ENCODE assay signal across 10 cellular contexts in the genomic region with DNA sequence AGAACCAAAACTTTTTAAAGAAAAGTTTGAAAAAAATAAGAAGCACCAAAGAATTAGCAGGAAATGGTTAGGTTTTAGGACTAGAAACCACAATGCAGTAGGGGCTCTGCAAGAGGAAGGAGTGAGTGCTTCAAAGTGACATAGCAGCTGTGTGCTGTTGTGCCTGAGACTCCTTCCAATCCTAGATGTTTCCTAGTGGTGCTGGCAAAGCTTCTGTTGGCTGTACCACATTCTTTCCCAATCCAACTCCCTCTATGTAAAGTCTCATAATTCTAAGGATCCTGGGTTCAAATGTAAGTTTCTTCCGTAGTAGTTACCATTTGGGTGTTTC.
DNase-seq lines count a peak whose midpoint lies in the region; ATAC-seq and TF ChIP-seq lines count a peak whose summit lies in the region.
"Had no signal": no experiment of that assay in that cellular context is flagged by ENCODE, and none has a peak within 500 bp of the region (broad histone marks: within the 10 kb centered on the region; RNA-seq: fewer than 3 reads in every experiment).

No MANE protein-coding gene starts in this region.

- no peak for DNase-seq in activated T-cell treated with anti-CD3 and anti-CD28 coated beads, Interleukin-2, amount 50 U/mL, for 4 hours
- DNase-seq in activated T-cell treated with anti-CD3 and anti-CD28 coated beads for 4 hours, result no peak
- no peak for DNase-seq in natural killer cell
- no peak for DNase-seq in GM13977 (ENCODE audit: low spot score)
- DNase-seq in stimulated activated CD4-positive, alpha-beta T cell treated with anti-CD3 and anti-CD28 coated beads, Interleukin-2, amount 100 ng/mL, for 48 hours, result no peak
- no peak for DNase-seq in NCI-H82 treated with DMSO at 0.1 percent for 48 hours (lab: John Stamatoyannopoulos, UW; ENCODE audit: unreplicated experiment)
- DNase-seq: NCI-H1105, transverse colon had no signal

- H3K36me3 Mint-ChIP-seq in activated T-cell treated with anti-CD3 and anti-CD28 coated beads, Interleukin-2, amount 50 U/mL, for 4 hours (ENCODE audit: insufficient read depth), result peaks cover 14% of the 10 kb centered on the region
- H3K36me3 Mint-ChIP-seq in T-helper 1 cell treated with Interleukin-12 subunit alpha and Interleukin-12 subunit beta and Interleukin-4 antibody, amounts not matched to agents 30 μg/mL and 1 μg/mL, for 36 hours (ENCODE audit: low read depth), result peaks cover 13% of the 10 kb centered on the region
- no peaks in the 10 kb centered on the region for H3K36me3 Mint-ChIP-seq in natural killer cell

- H3K27me3 Mint-ChIP-seq in activated T-cell treated with anti-CD3 and anti-CD28 coated beads, Interleukin-2, amount 50 U/mL, for 4 hours (ENCODE audit: low read depth), result no peaks in the 10 kb centered on the region
- no peaks in the 10 kb centered on the region for H3K27me3 Mint-ChIP-seq in T-helper 1 cell treated with Interleukin-12 subunit alpha and Interleukin-12 subunit beta and Interleukin-4 antibody, amounts not matched to agents 30 μg/mL and 1 μg/mL, for 36 hours (ENCODE audit: low read depth)
- no peaks in the 10 kb centered on the region for H3K27me3 Mint-ChIP-seq in natural killer cell (ENCODE audit: low read depth in 2 of 2)

- TF ChIP-seq CTCF in natural killer cell (IDR thresholded peaks at IDR 0.05) (no peak), GM13977 (IDR thresholded peaks at IDR 0.05; ENCODE audit: extremely low read depth, insufficient read depth, missing control alignments) (no peak)

- intact Hi-C loops in natural killer cell (cut with micrococcal nuclease), result no loop called here

- ATAC-seq in activated T-cell treated with anti-CD3 and anti-CD28 coated beads, Interleukin-2, amount 50 U/mL, for 4 hours, result peak; percentile 64 to 77
- ATAC-seq in GM21423 (IDR thresholded peaks at IDR 0.05; ENCODE audit: unreplicated experiment), result peak; percentile 82
- ATAC-seq in natural killer cell, result peak; percentile 61 to 85 (median 74)

- peaks cover 44% of the 10 kb centered on the region for H3K4me1 Mint-ChIP-seq in activated T-cell treated with anti-CD3 and anti-CD28 coated beads, Interleukin-2, amount 50 U/mL, for 4 hours (ENCODE audit: low read depth)
- peaks cover 24% of the 10 kb centered on the region for H3K4me1 Mint-ChIP-seq in T-helper 1 cell treated with Interleukin-12 subunit alpha and Interleukin-12 subunit beta and Interleukin-4 antibody, amounts not matched to agents 30 μg/mL and 1 μg/mL, for 36 hours (ENCODE audit: low read depth)
- H3K4me1 Mint-ChIP-seq in natural killer cell, result peaks cover 22 to 27% of the 10 kb centered on the region in 2 donors

- in situ Hi-C loops in GM13977 (cut with MboI; ENCODE audit: low pct_unique_long_range_greater_than_20kb, low sequenced_read_pairs, unreplicated experiment), result no loop called here

- peak overlapping the region; percentile 37 for H3K27ac Mint-ChIP-seq in T-helper 1 cell treated with Interleukin-12 subunit alpha and Interleukin-12 subunit beta and Interleukin-4 antibody, amounts not matched to agents 30 μg/mL and 1 μg/mL, for 36 hours
- H3K27ac Mint-ChIP-seq in natural killer cell, result peak overlapping the region; percentile 15 to 43

- H3K4me3 Mint-ChIP-seq in activated T-cell treated with anti-CD3 and anti-CD28 coated beads, Interleukin-2, amount 50 U/mL, for 4 hours, result no peak overlapping the region
- H3K4me3 Mint-ChIP-seq in T-helper 1 cell treated with Interleukin-12 subunit alpha and Interleukin-12 subunit beta and Interleukin-4 antibody, amounts not matched to agents 30 μg/mL and 1 μg/mL, for 36 hours, result peak overlapping the region; percentile 35
- peak overlapping the region; percentile 62 for H3K4me3 Mint-ChIP-seq in natural killer cell

- no peaks in the 10 kb centered on the region for H3K9me3 Mint-ChIP-seq in activated T-cell treated with anti-CD3 and anti-CD28 coated beads, Interleukin-2, amount 50 U/mL, for 4 hours
- H3K9me3 Mint-ChIP-seq in T-helper 1 cell treated with Interleukin-12 subunit alpha and Interleukin-12 subunit beta and Interleukin-4 antibody, amounts not matched to agents 30 μg/mL and 1 μg/mL, for 36 hours, result no peaks in the 10 kb centered on the region
- no peaks in the 10 kb centered on the region for H3K9me3 Mint-ChIP-seq in natural killer cell
